ENCODE assay signal across 10 cellular contexts in genomic region chr7:28102778-28103177, GRCh38.
DNase-seq lines count a peak whose midpoint lies in the region; ATAC-seq and TF ChIP-seq lines count a peak whose summit lies in the region.
"Had no signal": no experiment of that assay in that cellular context is flagged by ENCODE, and none has a peak within 500 bp of the region (broad histone marks: within the 10 kb centered on the region; RNA-seq: fewer than 3 reads in every experiment).

No MANE protein-coding gene starts in this region.

- no peaks in the 10 kb centered on the region for H4K20me1 ChIP-seq in fibroblast of lung (ENCODE audit: control insufficient read depth, extremely low read depth, insufficient read depth, low read length)

- no peak overlapping the region for H3K4me2 ChIP-seq in fibroblast of lung (ENCODE audit: extremely low read depth, insufficient read depth, low read length)

- H3K27ac Mint-ChIP-seq in natural killer cell treated with Interleukin-12 subunit alpha and Interleukin-12 subunit beta and Interleukin-15 and Interleukin-18, amount 100 ng/mL, for 72 hours, result peak overlapping the region; percentile 32 to 84

- H3K4me3 Mint-ChIP-seq in natural killer cell treated with Interleukin-12 subunit alpha and Interleukin-12 subunit beta and Interleukin-15 and Interleukin-18, amount 100 ng/mL, for 72 hours, result no peak overlapping the region

- H3K4me1 ChIP-seq in fibroblast of lung (ENCODE audit: control insufficient read depth, extremely low read depth, insufficient read depth, low read length), result peaks cover 7% of the 10 kb centered on the region

- ATAC-seq in natural killer cell treated with Interleukin-12 subunit alpha and Interleukin-12 subunit beta and Interleukin-15 and Interleukin-18, amount 100 ng/mL, for 72 hours, result peak in 1 of 2 donors; percentile 81
- no peak for ATAC-seq in HG03565 (IDR thresholded peaks at IDR 0.05; ENCODE audit: unreplicated experiment)
- ATAC-seq: left colon had no signal

- no peak overlapping the region for H2AFZ ChIP-seq in fibroblast of lung (ENCODE audit: low read length)

- no peaks in the 10 kb centered on the region for H3K9me3 ChIP-seq in fibroblast of lung (ENCODE audit: control insufficient read depth, insufficient read depth, low read depth, low read length)

- H3K36me3 Mint-ChIP-seq in natural killer cell treated with Interleukin-12 subunit alpha and Interleukin-12 subunit beta and Interleukin-15 and Interleukin-18, amount 100 ng/mL, for 72 hours, result no peaks in the 10 kb centered on the region

- H3K36me3 ChIP-seq in fibroblast of lung (ENCODE audit: control insufficient read depth, insufficient read depth, low read length), result no peaks in the 10 kb centered on the region

- H3K9ac ChIP-seq in fibroblast of lung (ENCODE audit: insufficient read depth, low read length), result no peak overlapping the region

- TF ChIP-seq CTCF in AG10803 (conservative IDR thresholded peaks at IDR 0.05; ENCODE audit: low read length) (no peak), fibroblast of lung (conservative IDR thresholded peaks at IDR 0.05 in 1 of 2, IDR thresholded peaks at IDR 0.05 in 1 of 2; ENCODE audit: low read depth in 1 of 2, low read length in 2 of 2) (no peak)

- no peaks in the 10 kb centered on the region for H3K79me2 ChIP-seq in fibroblast of lung (ENCODE audit: control insufficient read depth, insufficient read depth, low read length)

- peaks cover 3% of the 10 kb centered on the region for H3K9me3 Mint-ChIP-seq in natural killer cell treated with Interleukin-12 subunit alpha and Interleukin-12 subunit beta and Interleukin-15 and Interleukin-18, amount 100 ng/mL, for 72 hours

- no peak overlapping the region for H3K27ac ChIP-seq in fibroblast of lung (ENCODE audit: insufficient read depth, low read length)

- H3K27me3 Mint-ChIP-seq in natural killer cell treated with Interleukin-12 subunit alpha and Interleukin-12 subunit beta and Interleukin-15 and Interleukin-18, amount 100 ng/mL, for 72 hours, result no peaks in the 10 kb centered on the region

- DNase-seq in AG10803 (ENCODE audit: low read depth) (peak; percentile 54), NCI-H460 (ENCODE audit: extremely low read depth, low read depth) (peak; percentile 40), fibroblast of lung (ENCODE audit: low read depth in 2 of 2) (peak; percentile 63 to 95), AML-193 (lab: John Stamatoyannopoulos, UW) (no peak), NCI-H446 (lab: John Stamatoyannopoulos, UW) (no peak), NK-92 (lab: John Stamatoyannopoulos, UW; ENCODE audit: unreplicated experiment) (no peak)
- DNase-seq in natural killer cell treated with Interleukin-12 subunit alpha and Interleukin-12 subunit beta and Interleukin-15 and Interleukin-18, amount 100 ng/mL, for 72 hours (ENCODE audit: low spot score), result no peak
- DNase-seq: effector memory CD4-positive, alpha-beta T cell; left colon had no signal

- H3K4me3 ChIP-seq in AG10803 (ENCODE audit: low read length) (no peak overlapping the region), fibroblast of lung (replicated peaks in 1 of 4; ENCODE audit: control extremely low read depth in 1 of 4, insufficient read depth in 1 of 4, low read depth in 3 of 4, low read length in 4 of 4) (no peak overlapping the region)

- peaks cover 30 to 35% of the 10 kb centered on the region in 2 donors for H3K4me1 Mint-ChIP-seq in natural killer cell treated with Interleukin-12 subunit alpha and Interleukin-12 subunit beta and Interleukin-15 and Interleukin-18, amount 100 ng/mL, for 72 hours (ENCODE audit: low read depth in 2 of 2)

- H3K27me3 ChIP-seq in fibroblast of lung (ENCODE audit: control insufficient read depth, insufficient read depth, low read length), result no peaks in the 10 kb centered on the region

Comparison
In these comparisons a context has a peak if more than half of its experiments do, and no peak if none do; other contexts are left out.
1. DNase-seq: peak in AG10803 (single experiment), NCI-H460 (single experiment) and fibroblast of lung (2 of 2); none in natural killer cell treated with Interleukin-12 subunit alpha and Interleukin-12 subunit beta and Interleukin-15 and Interleukin-18, amount 100 ng/mL, for 72 hours (single experiment), AML-193 (0 of 2), NCI-H446 (0 of 2) and NK-92 (single experiment).